Comparison of ENCODE assay signal across 14 cellular contexts in the genomic region with DNA sequence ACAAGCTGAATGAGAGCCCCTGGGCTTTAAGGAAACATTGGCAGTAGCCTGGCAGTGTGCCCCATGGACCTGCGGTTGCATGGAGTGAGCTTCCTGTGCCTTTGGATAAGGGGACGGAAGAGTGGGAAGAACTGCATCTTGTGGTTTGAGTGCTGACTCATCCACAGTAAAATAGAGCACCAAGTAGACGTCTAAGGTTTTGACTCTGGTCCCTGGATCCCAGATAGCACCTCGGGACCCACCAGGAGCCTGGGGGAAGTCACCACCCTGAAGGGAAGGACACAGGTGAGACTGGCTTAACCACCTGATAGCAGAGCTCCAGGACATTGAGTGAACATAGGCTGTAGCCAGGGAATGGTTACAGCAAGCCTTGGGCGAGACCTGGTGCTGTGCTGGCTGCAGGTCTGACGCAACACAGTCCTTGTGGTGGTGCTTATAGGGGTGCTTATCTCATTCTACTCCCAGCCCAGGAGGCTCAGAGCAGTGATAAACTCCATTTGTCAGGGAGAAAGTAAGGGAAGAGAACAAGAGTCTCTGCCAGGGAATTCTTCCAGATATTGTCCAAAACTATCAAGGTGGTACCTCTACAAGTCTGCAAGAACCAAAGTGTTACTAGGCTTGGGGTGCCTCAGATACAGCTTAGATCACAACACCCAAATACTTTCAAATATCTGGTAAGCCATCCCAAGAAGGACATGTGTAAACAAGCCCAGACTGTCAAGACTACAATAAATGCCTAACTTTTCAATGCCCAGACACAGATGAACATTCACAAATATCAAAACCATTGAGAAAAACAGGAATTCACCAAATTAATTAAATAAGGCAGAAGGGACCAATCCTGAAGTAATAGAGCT.
A peak's percentile ranks its signal among the peaks of the same experiment; 100 is the strongest.
DNase-seq lines count a peak whose midpoint lies in the region; ATAC-seq and TF ChIP-seq lines count a peak whose summit lies in the region.
"Had no signal": no experiment of that assay in that cellular context is flagged by ENCODE, and none has a peak within 500 bp of the region (broad histone marks: within the 10 kb centered on the region; RNA-seq: fewer than 3 reads in every experiment).

No MANE protein-coding gene starts in this region.

- no peak overlapping the region for H3K4me3 ChIP-seq in SK-N-SH (ENCODE audit: low read depth in 2 of 2, low read length in 1 of 2)
- no peak overlapping the region for H3K4me3 ChIP-seq in upper lobe of left lung
- H3K4me3 ChIP-seq: colonic mucosa, heart left ventricle, tibial nerve had no signal

- H3K9ac ChIP-seq in SK-N-SH, result no peak overlapping the region

- peak overlapping the region; percentile 33; the same call in 1 of the 2 replicates for H3K4me2 ChIP-seq in SK-N-SH

- WGBS in SK-N-SH (ENCODE audit: low lambda C conversion rate), result 36% methylated on average over 5 of the region's 6 CpGs
- WGBS in upper lobe of left lung, 2 donors, result 30 to 34% methylated on average over 4 to 6 of the region's 6 CpGs

- H3K27me3 Mint-ChIP-seq in progenitor cell of endocrine pancreas, result no peaks in the 10 kb centered on the region

- CTCF ChIA-PET in SK-N-SH (lab: Yijun Ruan, JAX), result no interaction called here

- H3K9me3 Mint-ChIP-seq in progenitor cell of endocrine pancreas (ENCODE audit: low read depth), result peaks cover 15% of the 10 kb centered on the region

- DNase-seq in KBM-7 (peak; percentile 75), SK-N-SH (no peak), upper lobe of left lung (peak in 1 of 2 donors; percentile 85), progenitor cell of endocrine pancreas (ENCODE audit: low spot score, unreplicated experiment) (no peak), GM19238 (ENCODE audit: insufficient read length, low spot score) (no peak)
- no peak for DNase-seq in activated CD4-positive, alpha-beta T cell treated with anti-CD3 and anti-CD28 coated beads, Interleukin-2, amount 50 U/mL, for 1 hour
- DNase-seq: activated CD4-positive, alpha-beta T cell treated with anti-CD3 and anti-CD28 coated beads for 4 hours; activated naive CD4-positive, alpha-beta T cell; colonic mucosa; midbrain; NCI-H1930 had no signal

- in situ Hi-C loops in KBM-7 (cut with MboI; ENCODE audit: low pct_unique_long_range_greater_than_20kb, low sequenced_read_pairs), result no loop called here

- H3K4me1 ChIP-seq in SK-N-SH (ENCODE audit: control insufficient read depth in 1 of 2, insufficient read depth in 2 of 2, low read depth in 1 of 2, low read length in 1 of 2) (no peaks in the 10 kb centered on the region), upper lobe of left lung (peaks cover 0 to 9% (median 0%) of the 10 kb centered on the region in 4 donors)
- H3K4me1 ChIP-seq: colonic mucosa, tibial nerve had no signal

- H3K9me2 ChIP-seq in SK-N-SH, result no peaks in the 10 kb centered on the region

- TF ChIP-seq RAD21 in SK-N-SH (IDR thresholded peaks at IDR 0.05; ENCODE audit: low read length), result no peak

- H3K36me3 ChIP-seq in SK-N-SH (replicated peaks in 1 of 2; ENCODE audit: control insufficient read depth in 1 of 2, insufficient read depth in 2 of 2, low read length in 1 of 2) (no peaks in the 10 kb centered on the region), upper lobe of left lung (no peaks in the 10 kb centered on the region)
- H3K36me3 ChIP-seq: colonic mucosa, heart left ventricle, tibial nerve had no signal

- no peaks in the 10 kb centered on the region for H4K20me1 ChIP-seq in SK-N-SH (ENCODE audit: insufficient read depth)

- H2AFZ ChIP-seq in SK-N-SH (ENCODE audit: low read depth), result no peak overlapping the region

- TF ChIP-seq POLR2A in upper lobe of left lung (IDR thresholded peaks at IDR 0.05), result no peak

- peaks cover 3% of the 10 kb centered on the region for H3F3A ChIP-seq in SK-N-SH (replicated peaks; ENCODE audit: insufficient read depth)

- TF ChIP-seq EP300 in SK-N-SH (IDR thresholded peaks at IDR 0.05; ENCODE audit: borderline replicate concordance in 1 of 2, low read depth in 1 of 2, low read length in 1 of 2) (no peak), upper lobe of left lung (IDR thresholded peaks at IDR 0.05) (no peak)

- TF ChIP-seq CTCF in SK-N-SH (IDR thresholded peaks at IDR 0.05) (no peak), upper lobe of left lung (IDR thresholded peaks at IDR 0.05) (no peak), progenitor cell of endocrine pancreas (IDR thresholded peaks at IDR 0.05; ENCODE audit: unreplicated experiment) (no peak)

- H3K36me3 Mint-ChIP-seq in progenitor cell of endocrine pancreas (ENCODE audit: insufficient read depth), result no peaks in the 10 kb centered on the region

- POLR2A ChIA-PET in SK-N-SH (lab: Yijun Ruan, JAX), result no interaction called here

- H3K27ac ChIP-seq in SK-N-SH (ENCODE audit: low read depth in 2 of 2, low read length in 1 of 2) (peak overlapping the region; percentile 22 to 81; a peak in 2 of 4 replicates), upper lobe of left lung (peak overlapping the region in 1 of 4 donors; percentile 43)
- H3K27ac ChIP-seq: colonic mucosa, heart left ventricle, tibial nerve had no signal

- H3K27ac Mint-ChIP-seq in progenitor cell of endocrine pancreas, result no peak overlapping the region

- no peaks in the 10 kb centered on the region for H3K79me2 ChIP-seq in SK-N-SH (ENCODE audit: insufficient read depth)

- no peak overlapping the region for H3K4me3 Mint-ChIP-seq in progenitor cell of endocrine pancreas (ENCODE audit: low read depth)

- ATAC-seq in esophagus mucosa (peak; percentile 25), upper lobe of left lung (ENCODE audit: low FRiP score in 2 of 2) (peak; percentile 58 to 61)
- ATAC-seq: heart left ventricle had no signal

- H3K9me3 ChIP-seq in SK-N-SH (no peaks in the 10 kb centered on the region), upper lobe of left lung (peaks cover 0 to 5% (median 1%) of the 10 kb centered on the region in 4 donors)
- H3K9me3 ChIP-seq: colonic mucosa had no signal

- H3K4me1 Mint-ChIP-seq in progenitor cell of endocrine pancreas (ENCODE audit: low read depth), result no peaks in the 10 kb centered on the region

- H3K27me3 ChIP-seq in SK-N-SH (ENCODE audit: insufficient read depth), result no peaks in the 10 kb centered on the region
- H3K27me3 ChIP-seq in upper lobe of left lung, result no peaks in the 10 kb centered on the region
- H3K27me3 ChIP-seq: colonic mucosa, heart left ventricle, tibial nerve had no signal

TF ChIP-seq in SK-N-SH, 30 proteins besides CTCF, POLR2A, EP300 and RAD21 (continues in another document):
- TF ChIP-seq SIN3A (IDR thresholded peaks at IDR 0.05; ENCODE audit: borderline replicate concordance, low read depth, low read length) (no peak), USF1 (IDR thresholded peaks at IDR 0.05; ENCODE audit: borderline replicate concordance, low read depth) (no peak), YY1 (IDR thresholded peaks at IDR 0.05; ENCODE audit: low read depth) (no peak), GATA2 (CRISPR knock-in tag; IDR thresholded peaks at IDR 0.05) (no peak), MXI1 (IDR thresholded peaks at IDR 0.05; ENCODE audit: low read depth, low read length) (no peak), ELF1 (IDR thresholded peaks at IDR 0.05) (no peak), EZH2phosphoT487 (IDR thresholded peaks at IDR 0.05; ENCODE audit: borderline replicate concordance, low read depth) (no peak), RCOR1 (IDR thresholded peaks at IDR 0.05; ENCODE audit: low read length) (no peak), GABPA (IDR thresholded peaks at IDR 0.05; ENCODE audit: low read depth) (no peak), RXRA (IDR thresholded peaks at IDR 0.05; ENCODE audit: borderline replicate concordance, low read depth) (no peak), MAX (IDR thresholded peaks at IDR 0.05; ENCODE audit: low read depth) (no peak), RFX5 (IDR thresholded peaks at IDR 0.05; ENCODE audit: low read length) (no peak), TAF1 (IDR thresholded peaks at IDR 0.05; ENCODE audit: borderline replicate concordance, low read depth, low read length) (no peak), MEF2A (IDR thresholded peaks at IDR 0.05; ENCODE audit: borderline replicate concordance, low read depth) (no peak), CHD2 (IDR thresholded peaks at IDR 0.05; ENCODE audit: low read length, partially characterized antibody) (no peak)
- TF ChIP-seq, protein P1, sequence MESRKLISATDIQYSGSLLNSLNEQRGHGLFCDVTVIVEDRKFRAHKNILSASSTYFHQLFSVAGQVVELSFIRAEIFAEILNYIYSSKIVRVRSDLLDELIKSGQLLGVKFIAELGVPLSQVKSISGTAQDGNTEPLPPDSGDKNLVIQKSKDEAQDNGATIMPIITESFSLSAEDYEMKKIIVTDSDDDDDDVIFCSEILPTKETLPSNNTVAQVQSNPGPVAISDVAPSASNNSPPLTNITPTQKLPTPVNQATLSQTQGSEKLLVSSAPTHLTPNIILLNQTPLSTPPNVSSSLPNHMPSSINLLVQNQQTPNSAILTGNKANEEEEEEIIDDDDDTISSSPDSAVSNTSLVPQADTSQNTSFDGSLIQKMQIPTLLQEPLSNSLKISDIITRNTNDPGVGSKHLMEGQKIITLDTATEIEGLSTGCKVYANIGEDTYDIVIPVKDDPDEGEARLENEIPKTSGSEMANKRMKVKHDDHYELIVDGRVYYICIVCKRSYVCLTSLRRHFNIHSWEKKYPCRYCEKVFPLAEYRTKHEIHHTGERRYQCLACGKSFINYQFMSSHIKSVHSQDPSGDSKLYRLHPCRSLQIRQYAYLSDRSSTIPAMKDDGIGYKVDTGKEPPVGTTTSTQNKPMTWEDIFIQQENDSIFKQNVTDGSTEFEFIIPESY (IDR thresholded peaks at IDR 0.05; ENCODE audit: borderline replicate concordance, low read depth), result no peak
- TF ChIP-seq, protein P2, sequence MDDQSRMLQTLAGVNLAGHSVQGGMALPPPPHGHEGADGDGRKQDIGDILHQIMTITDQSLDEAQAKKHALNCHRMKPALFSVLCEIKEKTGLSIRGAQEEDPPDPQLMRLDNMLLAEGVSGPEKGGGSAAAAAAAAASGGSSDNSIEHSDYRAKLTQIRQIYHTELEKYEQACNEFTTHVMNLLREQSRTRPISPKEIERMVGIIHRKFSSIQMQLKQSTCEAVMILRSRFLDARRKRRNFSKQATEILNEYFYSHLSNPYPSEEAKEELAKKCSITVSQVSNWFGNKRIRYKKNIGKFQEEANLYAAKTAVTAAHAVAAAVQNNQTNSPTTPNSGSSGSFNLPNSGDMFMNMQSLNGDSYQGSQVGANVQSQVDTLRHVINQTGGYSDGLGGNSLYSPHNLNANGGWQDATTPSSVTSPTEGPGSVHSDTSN (IDR thresholded peaks at IDR 0.05), result peak; percentile 17; the same call in 1 of the 2 replicates
